8 cellular contexts compared by ENCODE assay signal in genomic region chr1:143905214-143906179, GRCh38.
DNase-seq lines count a peak whose midpoint lies in the region; ATAC-seq and TF ChIP-seq lines count a peak whose summit lies in the region.
"Not testable (repeated sequence)": the region's sequence is repeated elsewhere in the genome, so short reads cannot be mapped to it uniquely, and the experiment has no call there.

No MANE protein-coding gene starts in this region.

- H3K9me3 ChIP-seq in iPS DF 6.9 (ENCODE audit: control insufficient read depth, insufficient read depth, low read length); neuronal stem cell (replicated peaks in 1 of 2; ENCODE audit: control insufficient read depth in 2 of 2, insufficient read depth in 1 of 2, low read depth in 1 of 2, low read length in 2 of 2): not testable (repeated sequence)

- not testable (repeated sequence) for H3K36me3 Mint-ChIP-seq in activated naive CD8-positive, alpha-beta T cell; stimulated activated memory B cell treated with anti-CD40 and anti-IgM and Interleukin-4, amounts not matched to agents 10 μg/mL and 1 μg/mL and 100 μg/mL, for 72 hours

- peak overlapping the region; percentile 72 for H3K4me3 Mint-ChIP-seq in activated naive CD8-positive, alpha-beta T cell
- peak overlapping the region; percentile 80 for H3K4me3 Mint-ChIP-seq in stimulated activated memory B cell treated with anti-CD40 and anti-IgM and Interleukin-4, amounts not matched to agents 10 μg/mL and 1 μg/mL and 100 μg/mL, for 72 hours

- H2BK120ac ChIP-seq in neuronal stem cell (ENCODE audit: low read depth, low read length): not testable (repeated sequence)

- H3K18ac ChIP-seq in neuronal stem cell (ENCODE audit: low read length): not testable (repeated sequence)

- ATAC-seq in HG02798 (IDR thresholded peaks at IDR 0.05; ENCODE audit: poor library complexity, unreplicated experiment): peak; percentile 40
- ATAC-seq in stimulated activated memory B cell treated with anti-CD40 and anti-IgM and Interleukin-4, amounts not matched to agents 10 μg/mL and 1 μg/mL and 100 μg/mL, for 72 hours: peak; percentile 50

- H3K4me2 ChIP-seq in neuronal stem cell (ENCODE audit: insufficient read depth, low read length, poor library complexity, severe bottlenecking): peak overlapping the region; percentile 31

- H3K23ac ChIP-seq in neuronal stem cell (ENCODE audit: low read depth, low read length, poor library complexity): not testable (repeated sequence)

- not testable (repeated sequence) for H2AK5ac ChIP-seq in neuronal stem cell (ENCODE audit: low read depth, low read length)

- H3K27ac Mint-ChIP-seq in activated naive CD8-positive, alpha-beta T cell: not testable (repeated sequence)
- peak overlapping the region; percentile 66 for H3K27ac Mint-ChIP-seq in stimulated activated memory B cell treated with anti-CD40 and anti-IgM and Interleukin-4, amounts not matched to agents 10 μg/mL and 1 μg/mL and 100 μg/mL, for 72 hours

- not testable (repeated sequence) for H3K79me1 ChIP-seq in neuronal stem cell (ENCODE audit: low read depth, low read length)

- TF ChIP-seq CTCF in AG09319 (IDR thresholded peaks at IDR 0.05; ENCODE audit: low read depth, low read length); WI38 (IDR thresholded peaks at IDR 0.05; ENCODE audit: low read depth, low read length): not testable (repeated sequence)
- TF ChIP-seq CTCF in epithelial cell of proximal tubule (conservative IDR thresholded peaks at IDR 0.05; ENCODE audit: low read depth, low read length): peak; percentile 9

- H3K27ac ChIP-seq in iPS DF 6.9 (ENCODE audit: low read length); neuronal stem cell (replicated peaks; ENCODE audit: low read length): not testable (repeated sequence)

- H3K27me3 Mint-ChIP-seq in activated naive CD8-positive, alpha-beta T cell; stimulated activated memory B cell treated with anti-CD40 and anti-IgM and Interleukin-4, amounts not matched to agents 10 μg/mL and 1 μg/mL and 100 μg/mL, for 72 hours: not testable (repeated sequence)

- not testable (repeated sequence) for H3K9ac ChIP-seq in neuronal stem cell (ENCODE audit: low read depth, low read length, poor library complexity)

- not testable (repeated sequence) for H3K4me1 Mint-ChIP-seq in activated naive CD8-positive, alpha-beta T cell (ENCODE audit: low read depth); stimulated activated memory B cell treated with anti-CD40 and anti-IgM and Interleukin-4, amounts not matched to agents 10 μg/mL and 1 μg/mL and 100 μg/mL, for 72 hours

- not testable (repeated sequence) for H3K27me3 ChIP-seq in iPS DF 6.9 (ENCODE audit: control insufficient read depth, insufficient read depth, low read length); neuronal stem cell (ENCODE audit: control insufficient read depth in 3 of 3, insufficient read depth in 3 of 3, low read depth in 1 of 3, low read length in 3 of 3)

- not testable (repeated sequence) for H3K36me3 ChIP-seq in iPS DF 6.9 (ENCODE audit: control insufficient read depth, insufficient read depth, low read length); neuronal stem cell (replicated peaks in 1 of 2; ENCODE audit: control insufficient read depth in 2 of 2, insufficient read depth in 2 of 2, low read length in 2 of 2)

- H3K14ac ChIP-seq in neuronal stem cell (ENCODE audit: low read length): not testable (repeated sequence)

- not testable (repeated sequence) for H3K4ac ChIP-seq in neuronal stem cell (ENCODE audit: low read length)

- not testable (repeated sequence) for H4K8ac ChIP-seq in neuronal stem cell (ENCODE audit: low read depth, low read length)

- not testable (repeated sequence) for H3K9me3 Mint-ChIP-seq in activated naive CD8-positive, alpha-beta T cell (ENCODE audit: low read depth); stimulated activated memory B cell treated with anti-CD40 and anti-IgM and Interleukin-4, amounts not matched to agents 10 μg/mL and 1 μg/mL and 100 μg/mL, for 72 hours

- H3K4me1 ChIP-seq in iPS DF 6.9 (ENCODE audit: control insufficient read depth, insufficient read depth, low read length); neuronal stem cell (ENCODE audit: control insufficient read depth in 2 of 2, insufficient read depth in 1 of 2, low read depth in 1 of 2, low read length in 2 of 2): not testable (repeated sequence)

- DNase-seq in AG09319 (ENCODE audit: extremely low read depth, low read depth): peak; percentile 8
- peak; percentile 1 for DNase-seq in epithelial cell of proximal tubule (ENCODE audit: low read depth)
- not testable (repeated sequence) for DNase-seq in iPS DF 6.9 (ENCODE audit: low read depth, low spot score); neuronal stem cell (ENCODE audit: low spot score)

- H2BK12ac ChIP-seq in neuronal stem cell (ENCODE audit: low read length): not testable (repeated sequence)

- H2BK15ac ChIP-seq in neuronal stem cell (ENCODE audit: low read length): not testable (repeated sequence)

- not testable (repeated sequence) for H2AFZ ChIP-seq in neuronal stem cell (ENCODE audit: low read length)

- H3K4me3 ChIP-seq in WI38 (ENCODE audit: low read depth, low read length) (peak overlapping the region; percentile 53), epithelial cell of proximal tubule (ENCODE audit: low read depth, low read length) (peak overlapping the region; percentile 46), iPS DF 6.9 (ENCODE audit: low read length) (peak overlapping the region; percentile 40; the same call in 1 of the 2 replicates)
- H3K4me3 ChIP-seq in neuronal stem cell (ENCODE audit: low read length in 2 of 2): not testable (repeated sequence)

- WGBS in iPS DF 6.9 (ENCODE audit: insufficient coverage, insufficient read length): no CpG with 5 or more reads among the region's 62 CpGs
- no CpG with 5 or more reads among the region's 62 CpGs for WGBS in neuronal stem cell (ENCODE audit: extremely low coverage in 2 of 2, insufficient read length in 2 of 2, insufficient replicate concordance in 1 of 2), 2 donors

- H2BK5ac ChIP-seq in neuronal stem cell (ENCODE audit: low read length): not testable (repeated sequence)

- H4K91ac ChIP-seq in neuronal stem cell (ENCODE audit: low read depth, low read length, poor library complexity): not testable (repeated sequence)
